In genomic region chr5:17000296-17000939, GRCh38 we compare ENCODE assay signal across 12 cellular contexts.
DNase-seq lines count a peak whose midpoint lies in the region; ATAC-seq, FAIRE-seq and TF ChIP-seq lines count a peak whose summit lies in the region.
"Had no signal": no experiment of that assay in that cellular context is flagged by ENCODE, and none has a peak within 500 bp of the region (broad histone marks: within the 10 kb centered on the region; RNA-seq: fewer than 3 reads in every experiment).

No MANE protein-coding gene starts in this region.

- POLR2A ChIA-PET in endothelial cell of umbilical vein (lab: Charles Lee): interaction anchor here (1.3 kb wide), 1 partner anchor 64 kb away, joined by 5 read pairs; the partner anchor contains the start of gene MYO10

- H3K36me3 ChIP-seq in endothelial cell of umbilical vein (ENCODE audit: control insufficient read depth in 2 of 2, extremely low read depth in 1 of 2, insufficient read depth in 2 of 2, low read length in 2 of 2) (no peaks in the 10 kb centered on the region), endodermal cell (ENCODE audit: control insufficient read depth, insufficient read depth, low read length) (no peaks in the 10 kb centered on the region)
- H3K36me3 ChIP-seq: cardiac muscle cell, heart right ventricle had no signal

- H3K4me1 Mint-ChIP-seq in osteocyte (ENCODE audit: unreplicated experiment): peaks cover 39% of the 10 kb centered on the region
- peaks cover 10% of the 10 kb centered on the region for H3K4me1 Mint-ChIP-seq in endodermal cell

- intact Hi-C loops in endothelial cell of umbilical vein (cut with micrococcal nuclease): loop anchor here (1.0 kb wide), 1 partner anchor 64 kb away; the partner anchor contains the start of gene MYO10

- H3K36me3 Mint-ChIP-seq in osteocyte (ENCODE audit: unreplicated experiment) (no peaks in the 10 kb centered on the region), endodermal cell (ENCODE audit: low read depth) (no peaks in the 10 kb centered on the region)

- H3K9me3 ChIP-seq in endothelial cell of umbilical vein (replicated peaks; ENCODE audit: control insufficient read depth, insufficient read depth, low read length) (no peaks in the 10 kb centered on the region), endodermal cell (ENCODE audit: control insufficient read depth, low read length) (no peaks in the 10 kb centered on the region)
- H3K9me3 ChIP-seq: heart right ventricle had no signal

- no peak for ATAC-seq in HG03135 (IDR thresholded peaks at IDR 0.05; ENCODE audit: unreplicated experiment)

- no peaks in the 10 kb centered on the region for H3K79me2 ChIP-seq in endothelial cell of umbilical vein (ENCODE audit: control insufficient read depth, insufficient read depth, low read length)

- H2AFZ ChIP-seq in endothelial cell of umbilical vein (ENCODE audit: low read depth, low read length): peak overlapping the region; percentile 65

- H3K9me3 Mint-ChIP-seq in osteocyte (ENCODE audit: unreplicated experiment): no peaks in the 10 kb centered on the region
- H3K9me3 Mint-ChIP-seq in endodermal cell: no peaks in the 10 kb centered on the region

- peak; percentile 100 for FAIRE-seq in RCC 7860 (lab: Jason Lieb, UNC)
- peak; percentile 59 for FAIRE-seq in endothelial cell of umbilical vein (lab: Jason Lieb, UNC)

- WGBS in endodermal cell (ENCODE audit: insufficient coverage in 1 of 2, insufficient read length in 1 of 2), 2 experiments: 90 to 92% methylated on average over 2 to 4 of the region's 5 CpGs

- no peaks in the 10 kb centered on the region for H3K27me3 ChIP-seq in endothelial cell of umbilical vein (ENCODE audit: control insufficient read depth in 2 of 2, insufficient read depth in 2 of 2, low read length in 2 of 2)
- no peaks in the 10 kb centered on the region for H3K27me3 ChIP-seq in endodermal cell (ENCODE audit: control insufficient read depth, insufficient read depth, low read length, poor library complexity, severe bottlenecking)
- H3K27me3 ChIP-seq: cardiac muscle cell, heart right ventricle had no signal

- CTCF ChIA-PET in endothelial cell of umbilical vein (lab: Charles Lee): interaction anchor here (0.7 to 3.2 kb wide), 6 partner anchors 19 to 190 kb away, joined by 4 to 37 read pairs (median 11); no protein-coding TSS in a partner anchor

- H3K9ac ChIP-seq in endothelial cell of umbilical vein (replicated peaks; ENCODE audit: extremely low read depth, insufficient read depth, low read length): peak overlapping the region; percentile 74
- H3K9ac ChIP-seq in endodermal cell (ENCODE audit: extremely low read depth, low read length, poor library complexity, severe bottlenecking): no peak overlapping the region

- H3K4me3 Mint-ChIP-seq in osteocyte (ENCODE audit: unreplicated experiment) (peak overlapping the region; percentile 2), endodermal cell (no peak overlapping the region)

- dilution Hi-C loops in endothelial cell of umbilical vein (cut with MboI; ENCODE audit: extremely low pct_ligation_motif_present, low sequenced_read_pairs): no loop called here

- peak overlapping the region; percentile 82 for H3K4me2 ChIP-seq in endothelial cell of umbilical vein (ENCODE audit: insufficient read depth, low read length)

- TF ChIP-seq CTCF in endothelial cell of umbilical vein (IDR thresholded peaks at IDR 0.05; ENCODE audit: extremely low read depth in 1 of 2, insufficient read depth in 1 of 2, low read depth in 1 of 2, low read length in 2 of 2) (no peak), osteocyte (IDR thresholded peaks at IDR 0.05) (no peak), endodermal cell (conservative IDR thresholded peaks at IDR 0.05) (no peak)

- H3K27me3 Mint-ChIP-seq in osteocyte (ENCODE audit: unreplicated experiment): no peaks in the 10 kb centered on the region
- no peaks in the 10 kb centered on the region for H3K27me3 Mint-ChIP-seq in endodermal cell (ENCODE audit: insufficient read depth)

- peak overlapping the region; percentile 79 for H3K27ac Mint-ChIP-seq in osteocyte (ENCODE audit: unreplicated experiment)
- no peak overlapping the region for H3K27ac Mint-ChIP-seq in endodermal cell

- TSS peak; percentile 82 for BruUV-seq in endothelial cell of umbilical vein (replicated peaks; lab: Mats Ljungman, UMichigan)

- H3K4me1 ChIP-seq in endothelial cell of umbilical vein (ENCODE audit: control insufficient read depth, extremely low read depth, insufficient read depth, low read length) (peaks cover 32% of the 10 kb centered on the region), endodermal cell (ENCODE audit: control insufficient read depth, insufficient read depth, low read length) (no peaks in the 10 kb centered on the region)

- DNase-seq in Daoy (ENCODE audit: low read depth): peak; percentile 87
- peak; percentile 98 for DNase-seq in RCC 7860 (ENCODE audit: low spot score)
- peak; percentile 77 for DNase-seq in endothelial cell of umbilical vein (ENCODE audit: low read depth, low spot score)
- no peak for DNase-seq in osteocyte (ENCODE audit: extremely low spot score, unreplicated experiment)
- DNase-seq in activated CD8-positive, alpha-beta memory T cell treated with anti-CD3 and anti-CD28 coated beads, Interleukin-2, amount 50 U/mL, for 4 hours: no peak
- DNase-seq in endodermal cell: no peak
- no peak for DNase-seq in activated naive CD4-positive, alpha-beta T cell (lab: John Stamatoyannopoulos, UW)
- DNase-seq: heart right ventricle, NCI-H524 treated with DMSO at 0.1 percent for 48 hours, T-helper 2 cell had no signal

- no peak overlapping the region for H3K4me3 ChIP-seq in endothelial cell of umbilical vein (replicated peaks in 1 of 3; ENCODE audit: insufficient read depth in 1 of 3, low read depth in 1 of 3, low read length in 3 of 3)
- H3K4me3 ChIP-seq in endodermal cell (ENCODE audit: low read length): no peak overlapping the region
- H3K4me3 ChIP-seq: cardiac muscle cell, heart right ventricle had no signal

- H3K9me1 ChIP-seq in endothelial cell of umbilical vein (replicated peaks; ENCODE audit: control insufficient read depth, extremely low read depth, insufficient read depth, low read length): no peaks in the 10 kb centered on the region

- H4K20me1 ChIP-seq in endothelial cell of umbilical vein (replicated peaks; ENCODE audit: control insufficient read depth, extremely low read depth, insufficient read depth, low read length): no peaks in the 10 kb centered on the region

- no peak for TF ChIP-seq POLR2A in endothelial cell of umbilical vein (IDR thresholded peaks at IDR 0.05; ENCODE audit: low read depth, low read length)

- peak overlapping the region; percentile 97 for H3K27ac ChIP-seq in endothelial cell of umbilical vein (ENCODE audit: insufficient read depth, low read depth, low read length)
- no peak overlapping the region for H3K27ac ChIP-seq in endodermal cell (ENCODE audit: low read depth, low read length)
- H3K27ac ChIP-seq: cardiac muscle cell, heart right ventricle had no signal

TF ChIP-seq in endothelial cell of umbilical vein, 7 proteins besides CTCF, POLR2A, EP300 and RAD21:
- TF ChIP-seq, protein P1, sequence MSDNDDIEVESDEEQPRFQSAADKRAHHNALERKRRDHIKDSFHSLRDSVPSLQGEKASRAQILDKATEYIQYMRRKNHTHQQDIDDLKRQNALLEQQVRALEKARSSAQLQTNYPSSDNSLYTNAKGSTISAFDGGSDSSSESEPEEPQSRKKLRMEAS (IDR thresholded peaks at IDR 0.05; ENCODE audit: insufficient read depth, insufficient read length): no peak
- no peak for TF ChIP-seq MYC (IDR thresholded peaks at IDR 0.05; ENCODE audit: low read depth, low read length)
- peak; percentile 82 for TF ChIP-seq FOS (IDR thresholded peaks at IDR 0.05; ENCODE audit: borderline replicate concordance, insufficient read depth, low read length)
- no peak for TF ChIP-seq EZH2 (IDR thresholded peaks at IDR 0.05; ENCODE audit: borderline replicate concordance, low read depth, low read length, severe bottlenecking)
- peak; percentile 63 for TF ChIP-seq JUN (IDR thresholded peaks at IDR 0.05; ENCODE audit: borderline replicate concordance, insufficient read depth, insufficient read length, low read depth)
- TF ChIP-seq GATA2 (IDR thresholded peaks at IDR 0.05; ENCODE audit: insufficient read depth, insufficient read length, low read depth, low read length): no peak
- no peak for TF ChIP-seq POLR2AphosphoS5 (IDR thresholded peaks at IDR 0.05; ENCODE audit: insufficient read depth, low read depth, low read length)

Comparison
In these comparisons a context has a peak if more than half of its experiments do, and no peak if none do; other contexts are left out.
1. DNase-seq: peak in Daoy (single experiment), RCC 7860 (single experiment) and endothelial cell of umbilical vein (single experiment); none in osteocyte (single experiment), activated CD8-positive, alpha-beta memory T cell treated with anti-CD3 and anti-CD28 coated beads, Interleukin-2, amount 50 U/mL, for 4 hours (single experiment), endodermal cell (single experiment) and activated naive CD4-positive, alpha-beta T cell (0 of 4).